ENCODE assay signal across 8 cellular contexts in genomic region chr12:70590051-70590450, GRCh38. TPM values are rescaled to one million over a fixed set of nuclear protein-coding genes. Genes with fewer than 3 reads are reported as not detected.
A peak's percentile ranks its signal among the peaks of the same experiment; 100 is the strongest.
DNase-seq lines count a peak whose midpoint lies in the region; ATAC-seq and TF ChIP-seq lines count a peak whose summit lies in the region.

No MANE protein-coding gene starts in this region.

- no peaks in the 10 kb centered on the region for H3K4me1 ChIP-seq in PC-3 (ENCODE audit: insufficient read depth, low read length)

- H3K4me3 ChIP-seq in PC-3 (ENCODE audit: low read length): no peak overlapping the region

- peaks cover 5% of the 10 kb centered on the region for H3K9me3 Mint-ChIP-seq in activated T-helper 17 cell treated with anti-CD3 and anti-CD28 coated beads, Interleukin-2, amount 50 U/mL, for 72 hours
- H3K9me3 Mint-ChIP-seq in osteocyte (ENCODE audit: unreplicated experiment) (peaks cover 3% of the 10 kb centered on the region), type B pancreatic cell (no peaks in the 10 kb centered on the region)

- POLR2A ChIA-PET in PC-3 (lab: Charles Lee; ENCODE audit: unreplicated experiment): no interaction called here

- no peak overlapping the region for H3K27ac ChIP-seq in PC-3 (ENCODE audit: low read length)

- ATAC-seq in GM21360 (IDR thresholded peaks at IDR 0.05; ENCODE audit: unreplicated experiment) (peak; percentile 96), PC-3 (peak; percentile 84)
- peak; percentile 63 for ATAC-seq in activated T-helper 17 cell treated with anti-CD3 and anti-CD28 coated beads, Interleukin-2, amount 50 U/mL, for 72 hours (replicated peaks)

- H3K27ac Mint-ChIP-seq in activated T-helper 17 cell treated with anti-CD3 and anti-CD28 coated beads, Interleukin-2, amount 50 U/mL, for 72 hours: no peak overlapping the region
- H3K27ac Mint-ChIP-seq in osteocyte (ENCODE audit: unreplicated experiment): no peak overlapping the region
- H3K27ac Mint-ChIP-seq in type B pancreatic cell: no peak overlapping the region

- no peaks in the 10 kb centered on the region for H3K9me2 ChIP-seq in PC-3 (replicated peaks; ENCODE audit: low read length)

- no peak overlapping the region for H3K4me2 ChIP-seq in PC-3 (ENCODE audit: low read length)

- H3K4me3 Mint-ChIP-seq in activated T-helper 17 cell treated with anti-CD3 and anti-CD28 coated beads, Interleukin-2, amount 50 U/mL, for 72 hours: no peak overlapping the region
- no peak overlapping the region for H3K4me3 Mint-ChIP-seq in osteocyte (ENCODE audit: unreplicated experiment)
- H3K4me3 Mint-ChIP-seq in type B pancreatic cell: no peak overlapping the region

- no peaks in the 10 kb centered on the region for H3K9me3 ChIP-seq in PC-3 (ENCODE audit: low read length)

- no peaks in the 10 kb centered on the region for H4K20me1 ChIP-seq in PC-3 (ENCODE audit: low read length)

- CTCF ChIA-PET in PC-3 (lab: Charles Lee): no interaction called here

- DNase-seq in D341Med (ENCODE audit: low spot score) (peak; percentile 72), HS-5 (ENCODE audit: low read depth) (peak; percentile 46), PC-3 (peak; percentile 74), foreskin melanocyte (peak; percentile 38), osteocyte (ENCODE audit: extremely low spot score, unreplicated experiment) (peak; percentile 89), type B pancreatic cell (ENCODE audit: extremely low spot score, unreplicated experiment) (peak; percentile 73)

- H3K27me3 ChIP-seq in PC-3 (ENCODE audit: low read length): no peaks in the 10 kb centered on the region

- TF ChIP-seq CTCF in PC-3 (conservative IDR thresholded peaks at IDR 0.05; ENCODE audit: low read depth, low read length) (peak; percentile 96), osteocyte (IDR thresholded peaks at IDR 0.05) (peak; percentile 95), type B pancreatic cell (conservative IDR thresholded peaks at IDR 0.05) (peak; percentile 88)

- no peaks in the 10 kb centered on the region for H3K36me3 Mint-ChIP-seq in activated T-helper 17 cell treated with anti-CD3 and anti-CD28 coated beads, Interleukin-2, amount 50 U/mL, for 72 hours (ENCODE audit: low read depth)
- H3K36me3 Mint-ChIP-seq in osteocyte (ENCODE audit: unreplicated experiment) (no peaks in the 10 kb centered on the region), type B pancreatic cell (no peaks in the 10 kb centered on the region)

- H3K4me1 Mint-ChIP-seq in activated T-helper 17 cell treated with anti-CD3 and anti-CD28 coated beads, Interleukin-2, amount 50 U/mL, for 72 hours: no peaks in the 10 kb centered on the region
- H3K4me1 Mint-ChIP-seq in osteocyte (ENCODE audit: unreplicated experiment) (no peaks in the 10 kb centered on the region), type B pancreatic cell (ENCODE audit: unreplicated experiment) (no peaks in the 10 kb centered on the region)

- no peak overlapping the region for H3K9ac ChIP-seq in PC-3 (ENCODE audit: low read length)

- H2AFZ ChIP-seq in PC-3 (ENCODE audit: low read length): peak overlapping the region; percentile 37

- no peaks in the 10 kb centered on the region for H3K79me2 ChIP-seq in PC-3 (ENCODE audit: low read length)

- no peaks in the 10 kb centered on the region for H3K36me3 ChIP-seq in PC-3 (ENCODE audit: low read depth, low read length)

- BruUV-seq in PC-3 (replicated peaks; lab: Mats Ljungman, UMichigan): no TSS peak

- H3F3A ChIP-seq in PC-3 (ENCODE audit: low read length, unreplicated experiment): no peaks in the 10 kb centered on the region

- H3K27me3 Mint-ChIP-seq in activated T-helper 17 cell treated with anti-CD3 and anti-CD28 coated beads, Interleukin-2, amount 50 U/mL, for 72 hours: peaks cover 29% of the 10 kb centered on the region
- H3K27me3 Mint-ChIP-seq in osteocyte (ENCODE audit: unreplicated experiment): peaks cover 11% of the 10 kb centered on the region
- peaks cover 8% of the 10 kb centered on the region for H3K27me3 Mint-ChIP-seq in type B pancreatic cell

- intact Hi-C loops in PC-3 (cut with micrococcal nuclease): loop anchor here (1.0 to 10.0 kb wide), 6 partner anchors 49 to 423 kb away; no protein-coding TSS in a partner anchor

RNA-seq across cellular contexts. Expression of gene PTPRB, which starts 47.2 kb away (rescaled TPM):
- total RNA-seq in PC-3 (2014; rRNA removed): 0.46 and 0.66 TPM in 2 replicates
- under 1 TPM in 1 of 2 donors, not detected in 1; 0.24 TPM for total RNA-seq in activated T-helper 17 cell treated with anti-CD3 and anti-CD28 coated beads, Interleukin-2, amount 50 U/mL, for 72 hours
- 0.05 and 0.10 TPM in 2 replicates for total RNA-seq in osteocyte
- 1.2 and 4.2 TPM in 2 replicates for total RNA-seq in type B pancreatic cell (ENCODE audit: low replicate concordance)

Comparison
In these comparisons a context has a peak if more than half of its experiments do, and no peak if none do; other contexts are left out.
1. DNase-seq: peak in every context shown above with its lines; median percentile 89 in osteocyte; 74 in PC-3; 73 in type B pancreatic cell; 72 in D341Med; 46 in HS-5; 38 in foreskin melanocyte.